In genomic region chr4:24583451-24584174, GRCh38 we compare ENCODE assay signal across 8 cellular contexts. TPM values are rescaled to one million over a fixed set of nuclear protein-coding genes. Genes with fewer than 3 reads are reported as not detected.
DNase-seq lines count a peak whose midpoint lies in the region; TF ChIP-seq lines count a peak whose summit lies in the region.

No MANE protein-coding gene starts in this region.

- peak; percentile 70 for DNase-seq in Daoy (ENCODE audit: low read depth)
- peak; percentile 43 for DNase-seq in HCEC 1CT
- DNase-seq in M059J (ENCODE audit: low read depth): peak; percentile 74
- DNase-seq in SIG-M5 (lab: John Stamatoyannopoulos, UW): peak; percentile 1
- peak; percentile 71 for DNase-seq in activated naive CD4-positive, alpha-beta T cell treated with anti-CD3 and anti-CD28 coated beads for 36 hours
- peak; percentile 49 for DNase-seq in globus pallidus (ENCODE audit: low spot score)
- DNase-seq in occipital lobe (lab: John Stamatoyannopoulos, UW): peak; percentile 22
- DNase-seq in tibial nerve (ENCODE audit: low spot score in 2 of 2): peak; percentile 18 to 47

- 0% methylated on average over 44 to 49 of the region's 49 CpGs for WGBS in tibial nerve, 2 donors

- peak overlapping the region; percentile 91 to 100 (median 99) for H3K4me3 ChIP-seq in tibial nerve

- H3K27me3 Mint-ChIP-seq in activated naive CD4-positive, alpha-beta T cell treated with anti-CD3 and anti-CD28 coated beads for 36 hours (ENCODE audit: low read depth): no peaks in the 10 kb centered on the region

- peaks cover 0 to 51% (median 20%) of the 10 kb centered on the region in 4 donors for H3K4me1 ChIP-seq in tibial nerve

- H3K27ac ChIP-seq in tibial nerve: peak overlapping the region; percentile 96 to 100 (median 100)

- TF ChIP-seq EP300 in tibial nerve (IDR thresholded peaks at IDR 0.05): no peak

- H3K4me3 Mint-ChIP-seq in activated naive CD4-positive, alpha-beta T cell treated with anti-CD3 and anti-CD28 coated beads for 36 hours: peak overlapping the region; percentile 95

- CTCF ChIA-PET in activated naive CD4-positive, alpha-beta T cell treated with anti-CD3 and anti-CD28 coated beads for 36 hours (lab: Charles Lee): no interaction called here

- H3K27ac Mint-ChIP-seq in activated naive CD4-positive, alpha-beta T cell treated with anti-CD3 and anti-CD28 coated beads for 36 hours: peak overlapping the region; percentile 96

- H3K4me1 Mint-ChIP-seq in activated naive CD4-positive, alpha-beta T cell treated with anti-CD3 and anti-CD28 coated beads for 36 hours (ENCODE audit: low read depth): peaks cover 41% of the 10 kb centered on the region

- intact Hi-C loops in activated naive CD4-positive, alpha-beta T cell treated with anti-CD3 and anti-CD28 coated beads for 36 hours (cut with micrococcal nuclease): loop anchor here (1.0 to 2.0 kb wide), 10 partner anchors 26 to 1331 kb away; partner anchors contain the start of genes ANAPC4, PI4K2B, SEPSECS and SMIM20

- no peak for TF ChIP-seq POLR2A in tibial nerve (IDR thresholded peaks at IDR 0.05)

- peaks cover 38% of the 10 kb centered on the region for H3K36me3 Mint-ChIP-seq in activated naive CD4-positive, alpha-beta T cell treated with anti-CD3 and anti-CD28 coated beads for 36 hours (ENCODE audit: low read depth)

- peaks cover 0 to 4% (median 0%) of the 10 kb centered on the region in 3 donors for H3K36me3 ChIP-seq in tibial nerve

- H3K9me3 Mint-ChIP-seq in activated naive CD4-positive, alpha-beta T cell treated with anti-CD3 and anti-CD28 coated beads for 36 hours: no peaks in the 10 kb centered on the region

- H3K9me3 ChIP-seq in tibial nerve: no peaks in the 10 kb centered on the region

- no peaks in the 10 kb centered on the region for H3K27me3 ChIP-seq in tibial nerve

- TF ChIP-seq CTCF in tibial nerve (IDR thresholded peaks at IDR 0.05): no peak

RNA-seq across cellular contexts. Expression of gene DHX15, which starts 0.7 kb away (rescaled TPM):
- 174 and 194 TPM in 2 replicates for total RNA-seq in Daoy (2014; rRNA removed; shearing (Covaris generic))
- total RNA-seq in M059J (2014; rRNA removed; shearing (Covaris generic)): 120 and 198 TPM in 2 replicates
- total RNA-seq in activated naive CD4-positive, alpha-beta T cell treated with anti-CD3 and anti-CD28 coated beads for 36 hours: 100 to 1,000 TPM; 197 to 199 TPM
- total RNA-seq in occipital lobe (225 TPM), tibial nerve (100 to 1,000 TPM; 127 to 167 (median 134) TPM)

Comparison
In these comparisons a context has a peak if more than half of its experiments do, and no peak if none do; other contexts are left out.
1. Peak in every context shown above with its lines: DNase-seq, H3K4me3 ChIP-seq and H3K27ac ChIP-seq.
2. DNase-seq: peak in every context shown above with its lines; median percentile 74 in M059J; 71 in activated naive CD4-positive, alpha-beta T cell treated with anti-CD3 and anti-CD28 coated beads for 36 hours; 70 in Daoy; 49 in globus pallidus; 43 in HCEC 1CT; 32 in tibial nerve; 22 in occipital lobe; 1 in SIG-M5.